In genomic region chr7:25894902-25895791, GRCh38 we compare ENCODE assay signal across 8 cellular contexts.
A peak's percentile ranks its signal among the peaks of the same experiment; 100 is the strongest.
DNase-seq lines count a peak whose midpoint lies in the region; ATAC-seq, FAIRE-seq and TF ChIP-seq lines count a peak whose summit lies in the region.

No MANE protein-coding gene starts in this region.

- peaks cover 0 to 8% of the 10 kb centered on the region in 2 donors for H3K4me1 ChIP-seq in kidney (ENCODE audit: control insufficient read depth in 1 of 2, insufficient read depth in 1 of 2, low read depth in 1 of 2, low read length in 2 of 2)

- H3K36me3 ChIP-seq in bronchial epithelial cell (ENCODE audit: control insufficient read depth, insufficient read depth, low read length) (no peaks in the 10 kb centered on the region), kidney (ENCODE audit: control insufficient read depth in 1 of 2, insufficient read depth in 2 of 2, low read length in 2 of 2) (no peaks in the 10 kb centered on the region)

- DNase-seq in ELR (ENCODE audit: low read depth), result peak; percentile 43
- peak; percentile 29 for DNase-seq in bronchial epithelial cell (ENCODE audit: low read depth)
- peak; percentile 86 for DNase-seq in kidney
- peak; percentile 66 to 73 for DNase-seq in stimulated activated CD4-positive, alpha-beta T cell treated with anti-CD3 and anti-CD28 coated beads, Interleukin-2, amount 100 ng/mL, for 24 hours
- no peak for DNase-seq in DMS79 (lab: John Stamatoyannopoulos, UW)

- ATAC-seq in GM21825 (IDR thresholded peaks at IDR 0.05; ENCODE audit: unreplicated experiment), result peak; percentile 78

- no peaks in the 10 kb centered on the region for H3K27me3 ChIP-seq in bronchial epithelial cell (ENCODE audit: control insufficient read depth, insufficient read depth, low read length)

- no peak overlapping the region for H3K27ac ChIP-seq in kidney (ENCODE audit: low read depth in 2 of 2, low read length in 2 of 2)

- H3K4me3 ChIP-seq in WI38 (ENCODE audit: low read depth, low read length) (no peak overlapping the region), bronchial epithelial cell (ENCODE audit: low read depth, low read length) (no peak overlapping the region), kidney (ENCODE audit: low read length in 2 of 2) (peak overlapping the region; percentile 40 to 46)

- no peak for FAIRE-seq in bronchial epithelial cell (lab: Jason Lieb, UNC)
- no peak for FAIRE-seq in kidney (lab: Jason Lieb, UNC)

- intact Hi-C loops in kidney (cut with DNase I), result loop anchor here (5.0 to 10.0 kb wide), 2 partner anchors 470 to 782 kb away; no protein-coding TSS in a partner anchor

- peak overlapping the region in 1 of 2 donors; percentile 37 for H3K9ac ChIP-seq in kidney (ENCODE audit: low read length in 2 of 2)

- H3K9me3 ChIP-seq in kidney (ENCODE audit: control insufficient read depth in 1 of 2, low read length in 2 of 2), result no peaks in the 10 kb centered on the region

- TF ChIP-seq CTCF in LNCAP (IDR thresholded peaks at IDR 0.05), result peak; percentile 20; the same call in 1 of the 2 replicates
- peak; percentile 53 for TF ChIP-seq CTCF in WI38 (IDR thresholded peaks at IDR 0.05; ENCODE audit: low read depth, low read length)
- TF ChIP-seq CTCF in bronchial epithelial cell (IDR thresholded peaks at IDR 0.05; ENCODE audit: insufficient read depth, low read length, severe bottlenecking), result peak; percentile 77
- TF ChIP-seq CTCF in kidney (IDR thresholded peaks at IDR 0.05; ENCODE audit: borderline replicate concordance, extremely low read depth, insufficient read depth), result peak; percentile 64

Comparison
In these comparisons a context has a peak if more than half of its experiments do, and no peak if none do; other contexts are left out.
1. CTCF ChIP-seq: peak in every context shown above with its lines; median percentile 77 in bronchial epithelial cell; 64 in kidney; 53 in WI38; 20 in LNCAP.
2. H3K4me3 ChIP-seq: peak in kidney (2 of 2); none in WI38 (single experiment) and bronchial epithelial cell (single experiment).